Comparison of ENCODE assay signal across 2 cellular contexts in genomic region chr7:137989590-137989989, GRCh38.
TF ChIP-seq lines count a peak whose summit lies in the region.

No MANE protein-coding gene starts in this region.

TF ChIP-seq in SK-N-SH, 30 proteins besides CTCF, POLR2A, EP300 and RAD21:
- TF ChIP-seq YY1 (IDR thresholded peaks at IDR 0.05; ENCODE audit: low read depth) (no peak), CHD2 (IDR thresholded peaks at IDR 0.05; ENCODE audit: low read length, partially characterized antibody) (no peak), ZBTB33 (IDR thresholded peaks at IDR 0.05; ENCODE audit: borderline replicate concordance, low read depth) (no peak), ELF1 (IDR thresholded peaks at IDR 0.05) (no peak), GATA2 (CRISPR knock-in tag; IDR thresholded peaks at IDR 0.05) (no peak), GABPA (IDR thresholded peaks at IDR 0.05; ENCODE audit: low read depth) (no peak), NRF1 (IDR thresholded peaks at IDR 0.05; ENCODE audit: low read depth, low read length) (no peak), REST (IDR thresholded peaks at IDR 0.05; ENCODE audit: low read depth, low read length) (no peak), FOSL2 (IDR thresholded peaks at IDR 0.05; ENCODE audit: borderline replicate concordance, low read depth) (no peak), TCF12 (IDR thresholded peaks at IDR 0.05) (no peak), MXI1 (IDR thresholded peaks at IDR 0.05; ENCODE audit: low read depth, low read length) (no peak), RXRA (IDR thresholded peaks at IDR 0.05; ENCODE audit: borderline replicate concordance, low read depth) (no peak), TEAD4 (IDR thresholded peaks at IDR 0.05; ENCODE audit: borderline replicate concordance, insufficient read depth) (no peak), FOXJ3 (CRISPR knock-in tag; IDR thresholded peaks at IDR 0.05) (no peak), FOXM1 (IDR thresholded peaks at IDR 0.05; ENCODE audit: low read depth) (no peak), USF2 (IDR thresholded peaks at IDR 0.05; ENCODE audit: borderline replicate concordance, low read depth, low read length) (no peak), POLR2AphosphoS5 (IDR thresholded peaks at IDR 0.05; ENCODE audit: low read depth, low read length) (no peak), PBX3 (IDR thresholded peaks at IDR 0.05) (no peak), TAF1 (IDR thresholded peaks at IDR 0.05; ENCODE audit: borderline replicate concordance, low read depth, low read length) (no peak)

TF ChIP-seq in SK-N-SH treated with all-trans-retinoic acid at 6 μM for 48 hours, 23 proteins besides CTCF, POLR2A, EP300 and RAD21 (continued from another document):
- TF ChIP-seq ZNF70 (CRISPR knock-in tag; IDR thresholded peaks at IDR 0.05) (no peak), TCF4 (CRISPR knock-in tag; IDR thresholded peaks at IDR 0.05; ENCODE audit: borderline replicate concordance) (no peak), CSDC2 (CRISPR knock-in tag; IDR thresholded peaks at IDR 0.05) (no peak), CSRNP3 (CRISPR knock-in tag; IDR thresholded peaks at IDR 0.05) (no peak), ZC3H10 (CRISPR knock-in tag; IDR thresholded peaks at IDR 0.05) (no peak), ZFP30 (CRISPR knock-in tag; IDR thresholded peaks at IDR 0.05) (no peak), ZFP3 (CRISPR knock-in tag; IDR thresholded peaks at IDR 0.05) (no peak), OSR1 (CRISPR knock-in tag; IDR thresholded peaks at IDR 0.05) (no peak), ISL1 (CRISPR knock-in tag; IDR thresholded peaks at IDR 0.05) (no peak), RARB (CRISPR knock-in tag; IDR thresholded peaks at IDR 0.05) (no peak), TOX (CRISPR knock-in tag; IDR thresholded peaks at IDR 0.05; ENCODE audit: borderline replicate concordance) (no peak), ZNF565 (CRISPR knock-in tag; conservative IDR thresholded peaks at IDR 0.05; ENCODE audit: low read depth) (no peak), PATZ1 (CRISPR knock-in tag; IDR thresholded peaks at IDR 0.05; ENCODE audit: borderline replicate concordance) (no peak), TSHZ2 (CRISPR knock-in tag; IDR thresholded peaks at IDR 0.05) (no peak), GLIS3 (CRISPR knock-in tag; IDR thresholded peaks at IDR 0.05) (no peak), ZNF8 (CRISPR knock-in tag; IDR thresholded peaks at IDR 0.05) (no peak), BACH2 (CRISPR knock-in tag; IDR thresholded peaks at IDR 0.05; ENCODE audit: borderline replicate concordance) (no peak), SNAI2 (CRISPR knock-in tag; IDR thresholded peaks at IDR 0.05) (no peak), ARNTL (CRISPR knock-in tag; IDR thresholded peaks at IDR 0.05; ENCODE audit: borderline replicate concordance, low read depth) (no peak)
TF ChIP-seq in SK-N-SH treated with all-trans-retinoic acid at 6 μM for 48 hours: peak in this region for 0.
